In genomic region chr17:63552211-63552610, GRCh38 we compare ENCODE assay signal across 8 cellular contexts. TPM values are rescaled to one million over a fixed set of nuclear protein-coding genes. Genes with fewer than 3 reads are reported as not detected.
DNase-seq lines count a peak whose midpoint lies in the region; TF ChIP-seq lines count a peak whose summit lies in the region.

No MANE protein-coding gene starts in this region.

- H3K36me3 ChIP-seq in CD4-positive, alpha-beta memory T cell (ENCODE audit: insufficient read depth, low read length), result no peaks in the 10 kb centered on the region
- H3K36me3 ChIP-seq in Karpas-422 (ENCODE audit: insufficient read depth, low read length) (peaks cover 20% of the 10 kb centered on the region; the same call in 1 of the 2 replicates), neutrophil (no peaks in the 10 kb centered on the region)

- H3K4me1 ChIP-seq in CD4-positive, alpha-beta memory T cell (ENCODE audit: insufficient read depth, low read length), result peaks cover 49% of the 10 kb centered on the region
- H3K4me1 ChIP-seq in Karpas-422 (ENCODE audit: low read length) (peaks cover 45% of the 10 kb centered on the region), neutrophil (ENCODE audit: control insufficient read depth in 1 of 2, insufficient read depth in 1 of 2, low read depth in 1 of 2, low read length in 1 of 2) (peaks cover 43 to 44% of the 10 kb centered on the region in 2 experiments)

- H3K79me2 ChIP-seq in Karpas-422 (ENCODE audit: low read length), result peaks cover 74% of the 10 kb centered on the region

- no peaks in the 10 kb centered on the region for H3K9me2 ChIP-seq in Karpas-422 (replicated peaks; ENCODE audit: insufficient read depth, low read length)

- peak overlapping the region; percentile 44 to 95 (median 88) for H3K27ac Mint-ChIP-seq in CD4-positive, alpha-beta memory T cell

- CTCF ChIA-PET in CD4-positive, alpha-beta memory T cell (lab: Charles Lee; ENCODE audit: partially characterized antibody), result interaction anchor here (0.7 to 3.5 kb wide), 7 partner anchors 10 to 127 kb away, joined by 3 to 16 read pairs (median 5); partner anchors contain the start of gene MAP3K3
- CTCF ChIA-PET in RWPE1 (lab: Yijun Ruan, JAX), result interaction anchor here (0.6 kb wide), 3 partner anchors 17 to 146 kb away, joined by 3 read pairs; no protein-coding TSS in a partner anchor

- peak overlapping the region; percentile 93 for H3K9ac ChIP-seq in Karpas-422 (ENCODE audit: low read length)

- no peaks in the 10 kb centered on the region for H3K27me3 ChIP-seq in CD4-positive, alpha-beta memory T cell (ENCODE audit: insufficient read depth, low read length)
- H3K27me3 ChIP-seq in Karpas-422 (ENCODE audit: low read length) (no peaks in the 10 kb centered on the region), neutrophil (no peaks in the 10 kb centered on the region)

- no peak overlapping the region for H2AFZ ChIP-seq in Karpas-422 (ENCODE audit: low read length)

- no peak overlapping the region for H3K27ac ChIP-seq in CD4-positive, alpha-beta memory T cell (ENCODE audit: low read depth, low read length)
- H3K27ac ChIP-seq in Karpas-422 (ENCODE audit: low read length), result peak overlapping the region; percentile 83
- H3K27ac ChIP-seq in coronary artery, result no peak overlapping the region
- H3K27ac ChIP-seq in neutrophil, result peak overlapping the region; percentile 54
- H3K27ac ChIP-seq in caudate nucleus (ENCODE audit: low read depth, low read length), result no peak overlapping the region
- no peak overlapping the region for H3K27ac ChIP-seq in RWPE1

- DNase-seq in CD4-positive, alpha-beta memory T cell, result no peak
- no peak for DNase-seq in Karpas-422
- DNase-seq in coronary artery (ENCODE audit: low spot score), result no peak
- DNase-seq in COR-L47 (lab: John Stamatoyannopoulos, UW), result no peak
- DNase-seq in caudate nucleus (lab: John Stamatoyannopoulos, UW), result no peak
- no peak for DNase-seq in Ammon's horn (ENCODE audit: low spot score)
- DNase-seq in RWPE1 (ENCODE audit: low spot score), result no peak

- intact Hi-C loops in CD4-positive, alpha-beta memory T cell (cut with micrococcal nuclease), result loop anchor here (5.0 kb wide), 2 partner anchors 110 to 150 kb away; partner anchors contain the start of gene LIMD2

- peaks cover 27% of the 10 kb centered on the region for H4K20me1 ChIP-seq in Karpas-422 (ENCODE audit: insufficient read depth, low read depth, low read length)

- peak overlapping the region in 1 of 2 donors; percentile 38 for H3K4me3 ChIP-seq in CD4-positive, alpha-beta memory T cell (ENCODE audit: low read length in 2 of 2)
- peak overlapping the region; percentile 86 for H3K4me3 ChIP-seq in Karpas-422 (ENCODE audit: low read length)
- peak overlapping the region; percentile 54 for H3K4me3 ChIP-seq in coronary artery
- peak overlapping the region in 1 of 2 experiments; percentile 93 for H3K4me3 ChIP-seq in neutrophil (ENCODE audit: low read depth in 1 of 2, low read length in 1 of 2)

- POLR2A ChIA-PET in CD4-positive, alpha-beta memory T cell (lab: Charles Lee; ENCODE audit: partially characterized antibody), result interaction anchor here (1.1 to 4.7 kb wide), 3 partner anchors 59 to 221 kb away, joined by 3 to 32 read pairs (median 4); partner anchors contain the start of gene CCDC47
- POLR2A ChIA-PET in RWPE1 (lab: Yijun Ruan, JAX; ENCODE audit: low non-redundant PET), result no interaction called here

- peak overlapping the region; percentile 92 to 99 (median 97) for H3K4me3 Mint-ChIP-seq in CD4-positive, alpha-beta memory T cell

- H3K4me2 ChIP-seq in Karpas-422 (ENCODE audit: low read depth, low read length, poor library complexity, severe bottlenecking), result peak overlapping the region; percentile 87

- TF ChIP-seq CTCF in coronary artery (IDR thresholded peaks at IDR 0.05) (no peak), neutrophil (IDR thresholded peaks at IDR 0.05) (no peak), RWPE1 (conservative IDR thresholded peaks at IDR 0.05; ENCODE audit: low read depth) (no peak)

- peaks cover 9 to 31% of the 10 kb centered on the region in 2 donors for H3K36me3 Mint-ChIP-seq in CD4-positive, alpha-beta memory T cell

- H3K9me3 Mint-ChIP-seq in CD4-positive, alpha-beta memory T cell, result no peaks in the 10 kb centered on the region

- no peaks in the 10 kb centered on the region for H3K9me3 ChIP-seq in CD4-positive, alpha-beta memory T cell (ENCODE audit: control insufficient read depth in 1 of 2, low read length in 2 of 2)
- H3K9me3 ChIP-seq in Karpas-422 (ENCODE audit: low read length), result no peaks in the 10 kb centered on the region
- no peaks in the 10 kb centered on the region for H3K9me3 ChIP-seq in neutrophil

- H3K4me1 Mint-ChIP-seq in CD4-positive, alpha-beta memory T cell, result peaks cover 40 to 67% (median 51%) of the 10 kb centered on the region in 4 donors

- no peaks in the 10 kb centered on the region for H3K27me3 Mint-ChIP-seq in CD4-positive, alpha-beta memory T cell

RNA-seq across cellular contexts. Expression of gene DCAF7, which starts 1.9 kb away (rescaled TPM):
- total RNA-seq in CD4-positive, alpha-beta memory T cell, result 10 to 100 TPM; 88.1 to 93.0 TPM
- 10 to 100 TPM; 75.6 to 85.0 TPM for polyA plus RNA-seq in CD4-positive, alpha-beta memory T cell
- 44.9 and 72.3 TPM in 2 replicates for total RNA-seq in Karpas-422 (2014; rRNA removed; shearing (Covaris generic); ENCODE audit: low replicate concordance)

RNA-seq across cellular contexts. Expression of gene KCNH6, which starts 29.1 kb away (rescaled TPM):
- total RNA-seq in CD4-positive, alpha-beta memory T cell, result not detected
- not detected for polyA plus RNA-seq in CD4-positive, alpha-beta memory T cell
- not detected in 2 replicates for total RNA-seq in Karpas-422 (2014; rRNA removed; shearing (Covaris generic); ENCODE audit: low replicate concordance)

RNA-seq across cellular contexts. Expression of gene TACO1, which starts 48.5 kb away (rescaled TPM):
- 10 to 100 TPM; 17.7 to 20.3 TPM for total RNA-seq in CD4-positive, alpha-beta memory T cell
- 10 to 100 TPM; 21.8 to 22.8 TPM for polyA plus RNA-seq in CD4-positive, alpha-beta memory T cell
- total RNA-seq in Karpas-422 (2014; rRNA removed; shearing (Covaris generic); ENCODE audit: low replicate concordance), result 10.7 and 17.9 TPM in 2 replicates

Comparison
In these comparisons a context has a peak if more than half of its experiments do, and no peak if none do; other contexts are left out.
1. H3K27ac ChIP-seq: peak in Karpas-422 (single experiment) and neutrophil (single experiment); none in CD4-positive, alpha-beta memory T cell (single experiment), coronary artery (0 of 2), caudate nucleus (single experiment) and RWPE1 (single experiment).